1 cellular context compared by ENCODE assay signal in the genomic region with DNA sequence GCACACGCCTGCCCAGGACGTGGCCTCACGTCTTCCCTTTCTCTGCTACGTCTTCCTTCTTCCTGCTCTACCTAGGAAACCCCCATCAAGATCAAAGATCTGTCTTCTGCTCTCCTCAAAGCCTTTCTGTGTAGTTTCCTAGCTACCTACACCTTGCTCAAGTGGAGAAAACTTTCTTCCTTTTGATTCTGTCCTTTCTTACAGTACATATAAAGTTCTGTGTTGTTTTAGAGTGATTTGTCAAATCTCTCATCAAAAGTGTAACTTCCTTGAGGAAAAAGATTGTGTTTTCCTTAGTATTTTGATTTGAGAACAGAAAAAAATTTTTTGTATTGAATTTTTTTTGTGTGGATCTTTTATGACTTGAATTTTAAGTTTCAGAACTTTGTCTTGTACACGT.
TF ChIP-seq lines count a peak whose summit lies in the region.

No MANE protein-coding gene starts in this region.

TF ChIP-seq in GM23338, 12 proteins besides CTCF, POLR2A, EP300 and RAD21 (continued from another document):
- TF ChIP-seq, protein P1, sequence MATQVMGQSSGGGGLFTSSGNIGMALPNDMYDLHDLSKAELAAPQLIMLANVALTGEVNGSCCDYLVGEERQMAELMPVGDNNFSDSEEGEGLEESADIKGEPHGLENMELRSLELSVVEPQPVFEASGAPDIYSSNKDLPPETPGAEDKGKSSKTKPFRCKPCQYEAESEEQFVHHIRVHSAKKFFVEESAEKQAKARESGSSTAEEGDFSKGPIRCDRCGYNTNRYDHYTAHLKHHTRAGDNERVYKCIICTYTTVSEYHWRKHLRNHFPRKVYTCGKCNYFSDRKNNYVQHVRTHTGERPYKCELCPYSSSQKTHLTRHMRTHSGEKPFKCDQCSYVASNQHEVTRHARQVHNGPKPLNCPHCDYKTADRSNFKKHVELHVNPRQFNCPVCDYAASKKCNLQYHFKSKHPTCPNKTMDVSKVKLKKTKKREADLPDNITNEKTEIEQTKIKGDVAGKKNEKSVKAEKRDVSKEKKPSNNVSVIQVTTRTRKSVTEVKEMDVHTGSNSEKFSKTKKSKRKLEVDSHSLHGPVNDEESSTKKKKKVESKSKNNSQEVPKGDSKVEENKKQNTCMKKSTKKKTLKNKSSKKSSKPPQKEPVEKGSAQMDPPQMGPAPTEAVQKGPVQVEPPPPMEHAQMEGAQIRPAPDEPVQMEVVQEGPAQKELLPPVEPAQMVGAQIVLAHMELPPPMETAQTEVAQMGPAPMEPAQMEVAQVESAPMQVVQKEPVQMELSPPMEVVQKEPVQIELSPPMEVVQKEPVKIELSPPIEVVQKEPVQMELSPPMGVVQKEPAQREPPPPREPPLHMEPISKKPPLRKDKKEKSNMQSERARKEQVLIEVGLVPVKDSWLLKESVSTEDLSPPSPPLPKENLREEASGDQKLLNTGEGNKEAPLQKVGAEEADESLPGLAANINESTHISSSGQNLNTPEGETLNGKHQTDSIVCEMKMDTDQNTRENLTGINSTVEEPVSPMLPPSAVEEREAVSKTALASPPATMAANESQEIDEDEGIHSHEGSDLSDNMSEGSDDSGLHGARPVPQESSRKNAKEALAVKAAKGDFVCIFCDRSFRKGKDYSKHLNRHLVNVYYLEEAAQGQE (IDR thresholded peaks at IDR 0.05; ENCODE audit: unreplicated experiment) = no peak
- TF ChIP-seq POLR2AphosphoS5 (IDR thresholded peaks at IDR 0.05; ENCODE audit: low read depth) = no peak
- TF ChIP-seq, protein P2, sequence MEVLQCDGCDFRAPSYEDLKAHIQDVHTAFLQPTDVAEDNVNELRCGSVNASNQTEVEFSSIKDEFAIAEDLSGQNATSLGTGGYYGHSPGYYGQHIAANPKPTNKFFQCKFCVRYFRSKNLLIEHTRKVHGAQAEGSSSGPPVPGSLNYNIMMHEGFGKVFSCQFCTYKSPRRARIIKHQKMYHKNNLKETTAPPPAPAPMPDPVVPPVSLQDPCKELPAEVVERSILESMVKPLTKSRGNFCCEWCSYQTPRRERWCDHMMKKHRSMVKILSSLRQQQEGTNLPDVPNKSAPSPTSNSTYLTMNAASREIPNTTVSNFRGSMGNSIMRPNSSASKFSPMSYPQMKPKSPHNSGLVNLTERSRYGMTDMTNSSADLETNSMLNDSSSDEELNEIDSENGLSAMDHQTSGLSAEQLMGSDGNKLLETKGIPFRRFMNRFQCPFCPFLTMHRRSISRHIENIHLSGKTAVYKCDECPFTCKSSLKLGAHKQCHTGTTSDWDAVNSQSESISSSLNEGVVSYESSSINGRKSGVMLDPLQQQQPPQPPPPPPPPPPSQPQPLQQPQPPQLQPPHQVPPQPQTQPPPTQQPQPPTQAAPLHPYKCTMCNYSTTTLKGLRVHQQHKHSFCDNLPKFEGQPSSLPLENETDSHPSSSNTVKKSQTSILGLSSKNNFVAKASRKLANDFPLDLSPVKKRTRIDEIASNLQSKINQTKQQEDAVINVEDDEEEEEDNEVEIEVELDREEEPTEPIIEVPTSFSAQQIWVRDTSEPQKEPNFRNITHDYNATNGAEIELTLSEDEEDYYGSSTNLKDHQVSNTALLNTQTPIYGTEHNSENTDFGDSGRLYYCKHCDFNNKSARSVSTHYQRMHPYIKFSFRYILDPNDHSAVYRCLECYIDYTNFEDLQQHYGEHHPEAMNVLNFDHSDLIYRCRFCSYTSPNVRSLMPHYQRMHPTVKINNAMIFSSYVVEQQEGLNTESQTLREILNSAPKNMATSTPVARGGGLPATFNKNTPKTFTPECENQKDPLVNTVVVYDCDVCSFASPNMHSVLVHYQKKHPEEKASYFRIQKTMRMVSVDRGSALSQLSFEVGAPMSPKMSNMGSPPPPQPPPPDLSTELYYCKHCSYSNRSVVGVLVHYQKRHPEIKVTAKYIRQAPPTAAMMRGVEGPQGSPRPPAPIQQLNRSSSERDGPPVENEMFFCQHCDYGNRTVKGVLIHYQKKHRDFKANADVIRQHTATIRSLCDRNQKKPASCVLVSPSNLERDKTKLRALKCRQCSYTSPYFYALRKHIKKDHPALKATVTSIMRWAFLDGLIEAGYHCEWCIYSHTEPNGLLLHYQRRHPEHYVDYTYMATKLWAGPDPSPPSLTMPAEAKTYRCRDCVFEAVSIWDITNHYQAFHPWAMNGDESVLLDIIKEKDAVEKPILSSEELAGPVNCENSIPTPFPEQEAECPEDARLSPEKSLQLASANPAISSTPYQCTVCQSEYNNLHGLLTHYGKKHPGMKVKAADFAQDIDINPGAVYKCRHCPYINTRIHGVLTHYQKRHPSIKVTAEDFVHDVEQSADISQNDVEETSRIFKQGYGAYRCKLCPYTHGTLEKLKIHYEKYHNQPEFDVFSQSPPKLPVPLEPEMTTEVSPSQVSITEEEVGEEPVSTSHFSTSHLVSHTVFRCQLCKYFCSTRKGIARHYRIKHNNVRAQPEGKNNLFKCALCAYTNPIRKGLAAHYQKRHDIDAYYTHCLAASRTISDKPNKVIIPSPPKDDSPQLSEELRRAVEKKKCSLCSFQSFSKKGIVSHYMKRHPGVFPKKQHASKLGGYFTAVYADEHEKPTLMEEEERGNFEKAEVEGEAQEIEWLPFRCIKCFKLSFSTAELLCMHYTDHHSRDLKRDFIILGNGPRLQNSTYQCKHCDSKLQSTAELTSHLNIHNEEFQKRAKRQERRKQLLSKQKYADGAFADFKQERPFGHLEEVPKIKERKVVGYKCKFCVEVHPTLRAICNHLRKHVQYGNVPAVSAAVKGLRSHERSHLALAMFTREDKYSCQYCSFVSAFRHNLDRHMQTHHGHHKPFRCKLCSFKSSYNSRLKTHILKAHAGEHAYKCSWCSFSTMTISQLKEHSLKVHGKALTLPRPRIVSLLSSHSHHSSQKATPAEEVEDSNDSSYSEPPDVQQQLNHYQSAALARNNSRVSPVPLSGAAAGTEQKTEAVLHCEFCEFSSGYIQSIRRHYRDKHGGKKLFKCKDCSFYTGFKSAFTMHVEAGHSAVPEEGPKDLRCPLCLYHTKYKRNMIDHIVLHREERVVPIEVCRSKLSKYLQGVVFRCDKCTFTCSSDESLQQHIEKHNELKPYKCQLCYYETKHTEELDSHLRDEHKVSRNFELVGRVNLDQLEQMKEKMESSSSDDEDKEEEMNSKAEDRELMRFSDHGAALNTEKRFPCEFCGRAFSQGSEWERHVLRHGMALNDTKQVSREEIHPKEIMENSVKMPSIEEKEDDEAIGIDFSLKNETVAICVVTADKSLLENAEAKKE (CRISPR knock-in tag; IDR thresholded peaks at IDR 0.05) = no peak
- no peak for TF ChIP-seq EZH2phosphoT487 (IDR thresholded peaks at IDR 0.05; ENCODE audit: unreplicated experiment)
- no peak for TF ChIP-seq EZH2 (IDR thresholded peaks at IDR 0.05; ENCODE audit: low read depth, unreplicated experiment)
